ENCODE assay signal across 1 cellular context in genomic region chr5:113071401-113071800, GRCh38.
TF ChIP-seq lines count a peak whose summit lies in the region.

No MANE protein-coding gene starts in this region.

TF ChIP-seq in H1, 55 proteins besides CTCF, POLR2A, EP300 and RAD21 (continued from another document):
- TF ChIP-seq CHD7 (IDR thresholded peaks at IDR 0.05; ENCODE audit: insufficient replicate concordance, low read length) (no peak), CTBP2 (IDR thresholded peaks at IDR 0.05; ENCODE audit: borderline replicate concordance, insufficient read depth, insufficient read length, low read length) (no peak), ZNF274 (IDR thresholded peaks at IDR 0.05; ENCODE audit: borderline replicate concordance, extremely low read depth, low read length) (no peak), SAP30 (IDR thresholded peaks at IDR 0.05; ENCODE audit: insufficient read depth, insufficient replicate concordance, low read length) (no peak), SP4 (IDR thresholded peaks at IDR 0.05; ENCODE audit: low read length) (no peak), RBBP5 (IDR thresholded peaks at IDR 0.05; ENCODE audit: borderline replicate concordance, low read depth, low read length) (no peak), SP1 (IDR thresholded peaks at IDR 0.05; ENCODE audit: low read depth, low read length) (no peak), SP2 (IDR thresholded peaks at IDR 0.05; ENCODE audit: low read length) (no peak), EZH2 (IDR thresholded peaks at IDR 0.05; ENCODE audit: low read depth, low read length, severe bottlenecking) (no peak), MAX (IDR thresholded peaks at IDR 0.05) (no peak), MAFK (IDR thresholded peaks at IDR 0.05; ENCODE audit: low read depth, low read length) (no peak), POLR2AphosphoS5 (IDR thresholded peaks at IDR 0.05; ENCODE audit: low read depth, low read length) (no peak), SRF (IDR thresholded peaks at IDR 0.05; ENCODE audit: low read depth, low read length) (no peak), PHF8 (conservative IDR thresholded peaks at IDR 0.05; ENCODE audit: low read depth, low read length) (no peak), TBP (IDR thresholded peaks at IDR 0.05; ENCODE audit: low read depth, low read length) (no peak), ASH2L (IDR thresholded peaks at IDR 0.05; ENCODE audit: low read length) (no peak), KDM5A (IDR thresholded peaks at IDR 0.05; ENCODE audit: low read length) (no peak), KDM4A (IDR thresholded peaks at IDR 0.05; ENCODE audit: low read depth, low read length, severe bottlenecking) (no peak), JUN (IDR thresholded peaks at IDR 0.05; ENCODE audit: low read depth, low read length) (no peak)
TF ChIP-seq in H1: peak in this region for 0.
